Comparison of ENCODE assay signal across 12 cellular contexts in genomic region chr13:33642374-33643065, GRCh38.
DNase-seq lines count a peak whose midpoint lies in the region; ATAC-seq and TF ChIP-seq lines count a peak whose summit lies in the region.
"Had no signal": no experiment of that assay in that cellular context is flagged by ENCODE, and none has a peak within 500 bp of the region (broad histone marks: within the 10 kb centered on the region; RNA-seq: fewer than 3 reads in every experiment).

No MANE protein-coding gene starts in this region.

- no peaks in the 10 kb centered on the region for H4K20me1 ChIP-seq in H9 (ENCODE audit: control insufficient read depth, insufficient read depth, insufficient read length)
- H4K20me1 ChIP-seq in smooth muscle cell (ENCODE audit: low read depth): no peaks in the 10 kb centered on the region

- no peak overlapping the region for H3K27ac Mint-ChIP-seq in H9
- H3K27ac Mint-ChIP-seq in MCF 10A (ENCODE audit: low read depth, unreplicated experiment): peak overlapping the region; percentile 79
- H3K27ac Mint-ChIP-seq: memory B cell had no signal

- H3K18ac ChIP-seq in H9 (ENCODE audit: insufficient read length, low read depth, low read length): no peak overlapping the region

- no peak overlapping the region for H3K23ac ChIP-seq in H9 (ENCODE audit: insufficient read length, low read depth, low read length)

- H3T11ph ChIP-seq in H9 (ENCODE audit: low read length): no peak overlapping the region

- no peak overlapping the region for H2BK12ac ChIP-seq in H9 (ENCODE audit: insufficient read length, low read depth, low read length)

- H2AFZ ChIP-seq in H9 (ENCODE audit: low read length): peak overlapping the region; percentile 70
- no peak overlapping the region for H2AFZ ChIP-seq in smooth muscle cell (ENCODE audit: low read depth)

- H3K9ac ChIP-seq in H9 (ENCODE audit: extremely low read depth, insufficient read length, low read length): no peak overlapping the region
- no peak overlapping the region for H3K9ac ChIP-seq in smooth muscle cell (ENCODE audit: low read depth)

- DNase-seq in H9 (no peak), MCF 10A (ENCODE audit: unreplicated experiment) (peak; percentile 85), kidney epithelial cell (ENCODE audit: low read depth) (peak; percentile 34), smooth muscle cell (lab: John Stamatoyannopoulos, UW; ENCODE audit: unreplicated experiment) (no peak), brain microvascular endothelial cell (no peak), NCI-H524 treated with DMSO at 0.1 percent for 48 hours (lab: John Stamatoyannopoulos, UW) (no peak)
- DNase-seq in effector CD8-positive, alpha-beta T cell (lab: John Stamatoyannopoulos, UW): no peak
- DNase-seq: NCI-H524 had no signal

- H3K27ac ChIP-seq in H9 (ENCODE audit: insufficient read length, low read depth, low read length) (no peak overlapping the region), smooth muscle cell (ENCODE audit: low read depth) (peak overlapping the region; percentile 44), brain microvascular endothelial cell (no peak overlapping the region)
- H3K27ac ChIP-seq: VCaP had no signal

- POLR2A ChIA-PET in MCF 10A (lab: Yijun Ruan, JAX): interaction anchor here (0.7 to 3.1 kb wide), 13 partner anchors 9 to 1054 kb away, joined by 3 to 33 read pairs (median 4); partner anchors contain the start of gene STARD13

- CTCF ChIA-PET in MCF 10A (lab: Yijun Ruan, JAX): interaction anchor here (0.5 to 2.2 kb wide), 6 partner anchors 8 to 1280 kb away, joined by 3 to 13 read pairs (median 4); no protein-coding TSS in a partner anchor

- no peak overlapping the region for H3K56ac ChIP-seq in H9 (ENCODE audit: insufficient read length, low read depth, low read length)

- no peak overlapping the region for H4K91ac ChIP-seq in H9 (ENCODE audit: insufficient read length, low read depth, low read length)

- H3K79me1 ChIP-seq in H9 (ENCODE audit: insufficient read depth, low read depth, low read length, poor library complexity, severe bottlenecking): no peaks in the 10 kb centered on the region

- H3K14ac ChIP-seq in H9 (ENCODE audit: insufficient read depth, low read length): no peak overlapping the region

- TF ChIP-seq CTCF in H9 (conservative IDR thresholded peaks at IDR 0.05) (no peak), MCF 10A (IDR thresholded peaks at IDR 0.05; ENCODE audit: unreplicated experiment) (no peak), kidney epithelial cell (IDR thresholded peaks at IDR 0.05; ENCODE audit: insufficient read depth, low read length, poor library complexity, severe bottlenecking) (no peak), smooth muscle cell (IDR thresholded peaks at IDR 0.05; ENCODE audit: borderline replicate concordance, insufficient read depth, poor library complexity, severe bottlenecking) (no peak), brain microvascular endothelial cell (IDR thresholded peaks at IDR 0.05; ENCODE audit: low read depth, low read length, missing control alignments) (no peak)

- no peak overlapping the region for H4K8ac ChIP-seq in H9 (replicated peaks; ENCODE audit: insufficient read length, low read depth, low read length)

- peaks cover 9% of the 10 kb centered on the region; the same call in 1 of the 2 replicates for H3K4me1 ChIP-seq in H9 (ENCODE audit: insufficient read depth, low read length)
- H3K4me1 ChIP-seq in smooth muscle cell (ENCODE audit: low read depth): peaks cover 5% of the 10 kb centered on the region

- H3K23me2 ChIP-seq in H9 (ENCODE audit: insufficient read length, low read depth, low read length, poor library complexity, severe bottlenecking): no peaks in the 10 kb centered on the region

- H3F3A ChIP-seq in smooth muscle cell (ENCODE audit: low read depth): peaks cover 10% of the 10 kb centered on the region

- H4K5ac ChIP-seq in H9 (ENCODE audit: insufficient read length, low read depth, low read length): no peak overlapping the region

- H3K27me3 Mint-ChIP-seq in H9 (ENCODE audit: low read depth) (no peaks in the 10 kb centered on the region; the same call in 1 of the 2 replicates), MCF 10A (ENCODE audit: insufficient read depth, unreplicated experiment) (no peaks in the 10 kb centered on the region)
- H3K27me3 Mint-ChIP-seq: memory B cell had no signal

- H3K4me3 ChIP-seq in kidney epithelial cell (ENCODE audit: low read depth, low read length) (no peak overlapping the region), smooth muscle cell (no peak overlapping the region), brain microvascular endothelial cell (ENCODE audit: low read depth, low read length) (no peak overlapping the region)
- H3K4me3 ChIP-seq: ascending aorta had no signal

- no peak overlapping the region for H2AK5ac ChIP-seq in H9 (ENCODE audit: insufficient read length, low read length)

- H3K4me1 Mint-ChIP-seq in H9: peaks cover 39 to 47% of the 10 kb centered on the region in 2 experiments
- peaks cover 58% of the 10 kb centered on the region for H3K4me1 Mint-ChIP-seq in MCF 10A (ENCODE audit: insufficient read depth, unreplicated experiment)

- H2BK120ac ChIP-seq in H9 (ENCODE audit: low read depth, low read length, poor library complexity, severe bottlenecking): no peak overlapping the region

- WGBS in H9 (ENCODE audit: extremely low coverage, insufficient read length, low lambda C conversion rate): no CpG with 5 or more reads among the region's 7 CpGs
- 30% methylated on average over 7 of the region's 7 CpGs for WGBS in smooth muscle cell (ENCODE audit: low lambda C conversion rate)

- H3K36me3 Mint-ChIP-seq in H9 (ENCODE audit: insufficient read depth in 1 of 3, low read depth in 3 of 3) (no peaks in the 10 kb centered on the region), MCF 10A (ENCODE audit: insufficient read depth, unreplicated experiment) (no peaks in the 10 kb centered on the region)
- H3K36me3 Mint-ChIP-seq: memory B cell had no signal

- no peak overlapping the region for H3K4ac ChIP-seq in H9 (ENCODE audit: low read depth, low read length)

- H2BK20ac ChIP-seq in H9 (ENCODE audit: low read depth, low read length, poor library complexity, severe bottlenecking): no peak overlapping the region

- H3K36me3 ChIP-seq in kidney epithelial cell (ENCODE audit: control insufficient read depth, insufficient read depth, low read length) (no peaks in the 10 kb centered on the region), smooth muscle cell (ENCODE audit: low read depth) (no peaks in the 10 kb centered on the region), brain microvascular endothelial cell (replicated peaks) (no peaks in the 10 kb centered on the region)
- H3K36me3 ChIP-seq: ascending aorta had no signal

- no peak overlapping the region for H2BK5ac ChIP-seq in H9 (ENCODE audit: insufficient read length, low read length)

- H3K9me3 Mint-ChIP-seq in H9 (no peaks in the 10 kb centered on the region), MCF 10A (ENCODE audit: unreplicated experiment) (no peaks in the 10 kb centered on the region)
- H3K9me3 Mint-ChIP-seq: memory B cell had no signal

- no peak for ATAC-seq in GM21723 (IDR thresholded peaks at IDR 0.05; ENCODE audit: unreplicated experiment)

- intact Hi-C loops in MCF 10A (cut with micrococcal nuclease): no loop called here

- H3K4me2 ChIP-seq in H9 (ENCODE audit: insufficient read depth, insufficient read length, low read length): no peak overlapping the region
- H3K4me2 ChIP-seq in smooth muscle cell: peak overlapping the region; percentile 57

- BruUV-seq in MCF 10A (replicated peaks; lab: Mats Ljungman, UMichigan): no TSS peak

- H3K9me3 ChIP-seq in H9 (ENCODE audit: control insufficient read depth, low read depth, low read length): no peaks in the 10 kb centered on the region
- no peaks in the 10 kb centered on the region for H3K9me3 ChIP-seq in smooth muscle cell (replicated peaks; ENCODE audit: low read depth)
- H3K9me3 ChIP-seq: ascending aorta had no signal

- H3K4me3 Mint-ChIP-seq in H9 (no peak overlapping the region), MCF 10A (ENCODE audit: unreplicated experiment) (no peak overlapping the region)
- H3K4me3 Mint-ChIP-seq: memory B cell had no signal

- H2BK15ac ChIP-seq in H9 (ENCODE audit: low read depth, low read length): no peak overlapping the region

- in situ Hi-C loops in brain microvascular endothelial cell (cut with HindIII; ENCODE audit: low pct_ligation_motif_present, low sequenced_read_pairs): no loop called here

- H3K79me2 ChIP-seq in H9 (ENCODE audit: insufficient read depth, low read length) (no peaks in the 10 kb centered on the region), smooth muscle cell (ENCODE audit: low read depth) (no peaks in the 10 kb centered on the region)

- no peaks in the 10 kb centered on the region for H3K27me3 ChIP-seq in H9 (ENCODE audit: insufficient read depth, low read length)
- no peaks in the 10 kb centered on the region for H3K27me3 ChIP-seq in kidney epithelial cell (ENCODE audit: control insufficient read depth, insufficient read depth, low read length)
- H3K27me3 ChIP-seq in smooth muscle cell (ENCODE audit: low read depth): no peaks in the 10 kb centered on the region
- H3K27me3 ChIP-seq in brain microvascular endothelial cell (replicated peaks): no peaks in the 10 kb centered on the region
- H3K27me3 ChIP-seq: ascending aorta had no signal

Comparison
In these comparisons a context has a peak if more than half of its experiments do, and no peak if none do; other contexts are left out.
1. DNase-seq: peak in MCF 10A (single experiment) and kidney epithelial cell (single experiment); none in H9 (single experiment), smooth muscle cell (single experiment), brain microvascular endothelial cell (single experiment), NCI-H524 treated with DMSO at 0.1 percent for 48 hours (single experiment) and effector CD8-positive, alpha-beta T cell (single experiment).